ENCODE assay signal across 1 cellular context in the genomic region with DNA sequence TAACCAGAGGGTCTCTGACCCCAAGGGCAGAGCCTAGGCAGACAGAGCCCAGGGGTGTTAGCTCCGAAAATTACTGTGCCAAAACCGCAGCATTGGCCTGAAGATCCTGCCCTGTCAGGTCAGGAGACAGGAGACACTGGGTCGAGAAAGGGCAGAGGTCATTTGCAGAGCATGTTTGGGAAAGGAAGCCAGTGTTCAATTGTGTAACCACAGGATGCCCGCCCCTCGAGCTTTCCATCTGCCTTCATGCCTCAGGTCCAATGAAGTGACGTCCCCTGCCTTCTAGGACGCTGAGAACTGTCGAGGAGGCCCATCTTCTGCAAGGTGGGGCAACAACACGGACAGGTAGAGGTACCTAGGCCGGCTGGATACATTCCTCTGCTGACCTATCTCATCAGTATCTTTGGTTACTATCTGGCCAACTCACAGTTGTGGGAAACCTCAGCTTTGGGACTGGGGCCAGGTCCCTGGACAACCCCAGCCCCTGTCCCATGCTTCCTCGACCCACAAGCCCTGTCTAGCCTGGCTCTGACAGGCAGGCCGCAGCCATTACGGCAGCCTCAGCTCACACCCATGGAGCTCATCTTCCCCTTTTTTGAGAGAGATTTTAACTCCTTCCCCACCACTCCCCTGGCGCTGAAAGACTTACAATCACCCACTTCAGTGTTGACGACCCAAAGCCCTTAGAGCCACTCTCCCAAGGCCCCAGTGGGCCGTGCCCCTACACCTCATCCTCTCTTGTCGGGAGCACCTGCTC.
TF ChIP-seq lines count a peak whose summit lies in the region.

No MANE protein-coding gene starts in this region.

TF ChIP-seq in HepG2, 621 proteins besides CTCF, POLR2A, EP300 and RAD21 (continued from another document and continues in another):
- TF ChIP-seq PITX1 (CRISPR knock-in tag; IDR thresholded peaks at IDR 0.05) (peak; percentile 31; the same call in 1 of the 2 replicates), POLR2G (IDR thresholded peaks at IDR 0.05; ENCODE audit: low read depth, low read length) (no peak), CEBPZ (IDR thresholded peaks at IDR 0.05; ENCODE audit: low read length) (no peak), ZNF224 (CRISPR knock-in tag; IDR thresholded peaks at IDR 0.05) (no peak), ZNF484 (CRISPR knock-in tag; IDR thresholded peaks at IDR 0.05; ENCODE audit: borderline replicate concordance, low read depth) (no peak), CREB3 (CRISPR knock-in tag; IDR thresholded peaks at IDR 0.05) (no peak), ZBTB3 (CRISPR knock-in tag; IDR thresholded peaks at IDR 0.05; ENCODE audit: borderline replicate concordance, low read depth) (peak; percentile 34; the same call in 1 of the 2 replicates), ZNF331 (CRISPR knock-in tag; IDR thresholded peaks at IDR 0.05) (peak; percentile 71; the same call in 1 of the 2 replicates), ZNF577 (CRISPR knock-in tag; IDR thresholded peaks at IDR 0.05; ENCODE audit: borderline replicate concordance, low read depth) (no peak), PAX8 (CRISPR knock-in tag; IDR thresholded peaks at IDR 0.05; ENCODE audit: borderline replicate concordance) (no peak), ELF3 (CRISPR knock-in tag; IDR thresholded peaks at IDR 0.05) (peak; percentile 63; the same call in 1 of the 2 replicates), ZNF232 (CRISPR knock-in tag; IDR thresholded peaks at IDR 0.05; ENCODE audit: borderline replicate concordance) (no peak), HOMEZ (CRISPR knock-in tag; IDR thresholded peaks at IDR 0.05; ENCODE audit: low read depth) (0 out of 2 replicates have a peak, but pooled peaks have one; percentile 23), CREM (IDR thresholded peaks at IDR 0.05) (peak; percentile 46; the same call in 1 of the 2 replicates), CREM (CRISPR knock-in tag; IDR thresholded peaks at IDR 0.05) (no peak), ZNF644 (CRISPR knock-in tag; IDR thresholded peaks at IDR 0.05; ENCODE audit: low read depth) (0 out of 2 replicates have a peak, but pooled peaks have one; percentile 17), KDM5B (CRISPR knock-in tag; IDR thresholded peaks at IDR 0.05; ENCODE audit: borderline replicate concordance) (0 out of 2 replicates have a peak, but pooled peaks have one; percentile 21), HDAC1 (CRISPR knock-in tag; IDR thresholded peaks at IDR 0.05) (peak; percentile 51; the same call in 1 of the 2 replicates), ADNP (CRISPR knock-in tag; IDR thresholded peaks at IDR 0.05) (no peak), FIP1L1 (IDR thresholded peaks at IDR 0.05; ENCODE audit: borderline replicate concordance, insufficient read depth, low read depth, low read length) (no peak), FOXJ3 (CRISPR knock-in tag; IDR thresholded peaks at IDR 0.05; ENCODE audit: borderline replicate concordance) (no peak), SOX6 (IDR thresholded peaks at IDR 0.05) (no peak), SOX6 (CRISPR knock-in tag; IDR thresholded peaks at IDR 0.05) (peak; percentile 69), FOSL2 (CRISPR knock-in tag; IDR thresholded peaks at IDR 0.05) (peak; percentile 33; the same call in 1 of the 2 replicates), RARA (CRISPR knock-in tag; IDR thresholded peaks at IDR 0.05) (peak; percentile 97), FOXA3 (CRISPR knock-in tag; IDR thresholded peaks at IDR 0.05) (peak; percentile 49), YEATS2 (CRISPR knock-in tag; IDR thresholded peaks at IDR 0.05; ENCODE audit: borderline replicate concordance) (no peak), ZSCAN12 (CRISPR knock-in tag; IDR thresholded peaks at IDR 0.05) (no peak)
- TF ChIP-seq, protein P1, sequence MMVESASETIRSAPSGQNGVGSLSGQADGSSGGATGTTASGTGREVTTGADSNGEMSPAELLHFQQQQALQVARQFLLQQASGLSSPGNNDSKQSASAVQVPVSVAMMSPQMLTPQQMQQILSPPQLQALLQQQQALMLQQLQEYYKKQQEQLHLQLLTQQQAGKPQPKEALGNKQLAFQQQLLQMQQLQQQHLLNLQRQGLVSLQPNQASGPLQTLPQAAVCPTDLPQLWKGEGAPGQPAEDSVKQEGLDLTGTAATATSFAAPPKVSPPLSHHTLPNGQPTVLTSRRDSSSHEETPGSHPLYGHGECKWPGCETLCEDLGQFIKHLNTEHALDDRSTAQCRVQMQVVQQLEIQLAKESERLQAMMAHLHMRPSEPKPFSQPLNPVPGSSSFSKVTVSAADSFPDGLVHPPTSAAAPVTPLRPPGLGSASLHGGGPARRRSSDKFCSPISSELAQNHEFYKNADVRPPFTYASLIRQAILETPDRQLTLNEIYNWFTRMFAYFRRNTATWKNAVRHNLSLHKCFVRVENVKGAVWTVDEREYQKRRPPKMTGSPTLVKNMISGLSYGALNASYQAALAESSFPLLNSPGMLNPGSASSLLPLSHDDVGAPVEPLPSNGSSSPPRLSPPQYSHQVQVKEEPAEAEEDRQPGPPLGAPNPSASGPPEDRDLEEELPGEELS (CRISPR knock-in tag; IDR thresholded peaks at IDR 0.05), result peak; percentile 63; the same call in 1 of the 2 replicates
- TF ChIP-seq, protein P2, sequence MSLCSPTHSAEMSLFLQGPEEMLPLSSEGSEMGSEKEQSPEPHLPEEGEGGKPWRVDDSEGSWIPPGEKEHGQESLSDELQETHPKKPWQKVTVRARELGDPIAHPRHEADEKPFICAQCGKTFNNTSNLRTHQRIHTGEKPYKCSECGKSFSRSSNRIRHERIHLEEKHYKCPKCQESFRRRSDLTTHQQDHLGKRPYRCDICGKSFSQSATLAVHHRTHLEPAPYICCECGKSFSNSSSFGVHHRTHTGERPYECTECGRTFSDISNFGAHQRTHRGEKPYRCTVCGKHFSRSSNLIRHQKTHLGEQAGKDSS (CRISPR knock-in tag; IDR thresholded peaks at IDR 0.05; ENCODE audit: borderline replicate concordance, low read depth), result peak; percentile 50; the same call in 1 of the 2 replicates
- TF ChIP-seq, protein P3, sequence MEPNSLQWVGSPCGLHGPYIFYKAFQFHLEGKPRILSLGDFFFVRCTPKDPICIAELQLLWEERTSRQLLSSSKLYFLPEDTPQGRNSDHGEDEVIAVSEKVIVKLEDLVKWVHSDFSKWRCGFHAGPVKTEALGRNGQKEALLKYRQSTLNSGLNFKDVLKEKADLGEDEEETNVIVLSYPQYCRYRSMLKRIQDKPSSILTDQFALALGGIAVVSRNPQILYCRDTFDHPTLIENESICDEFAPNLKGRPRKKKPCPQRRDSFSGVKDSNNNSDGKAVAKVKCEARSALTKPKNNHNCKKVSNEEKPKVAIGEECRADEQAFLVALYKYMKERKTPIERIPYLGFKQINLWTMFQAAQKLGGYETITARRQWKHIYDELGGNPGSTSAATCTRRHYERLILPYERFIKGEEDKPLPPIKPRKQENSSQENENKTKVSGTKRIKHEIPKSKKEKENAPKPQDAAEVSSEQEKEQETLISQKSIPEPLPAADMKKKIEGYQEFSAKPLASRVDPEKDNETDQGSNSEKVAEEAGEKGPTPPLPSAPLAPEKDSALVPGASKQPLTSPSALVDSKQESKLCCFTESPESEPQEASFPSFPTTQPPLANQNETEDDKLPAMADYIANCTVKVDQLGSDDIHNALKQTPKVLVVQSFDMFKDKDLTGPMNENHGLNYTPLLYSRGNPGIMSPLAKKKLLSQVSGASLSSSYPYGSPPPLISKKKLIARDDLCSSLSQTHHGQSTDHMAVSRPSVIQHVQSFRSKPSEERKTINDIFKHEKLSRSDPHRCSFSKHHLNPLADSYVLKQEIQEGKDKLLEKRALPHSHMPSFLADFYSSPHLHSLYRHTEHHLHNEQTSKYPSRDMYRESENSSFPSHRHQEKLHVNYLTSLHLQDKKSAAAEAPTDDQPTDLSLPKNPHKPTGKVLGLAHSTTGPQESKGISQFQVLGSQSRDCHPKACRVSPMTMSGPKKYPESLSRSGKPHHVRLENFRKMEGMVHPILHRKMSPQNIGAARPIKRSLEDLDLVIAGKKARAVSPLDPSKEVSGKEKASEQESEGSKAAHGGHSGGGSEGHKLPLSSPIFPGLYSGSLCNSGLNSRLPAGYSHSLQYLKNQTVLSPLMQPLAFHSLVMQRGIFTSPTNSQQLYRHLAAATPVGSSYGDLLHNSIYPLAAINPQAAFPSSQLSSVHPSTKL (CRISPR knock-in tag; IDR thresholded peaks at IDR 0.05), result peak; percentile 72
- TF ChIP-seq, protein P4, sequence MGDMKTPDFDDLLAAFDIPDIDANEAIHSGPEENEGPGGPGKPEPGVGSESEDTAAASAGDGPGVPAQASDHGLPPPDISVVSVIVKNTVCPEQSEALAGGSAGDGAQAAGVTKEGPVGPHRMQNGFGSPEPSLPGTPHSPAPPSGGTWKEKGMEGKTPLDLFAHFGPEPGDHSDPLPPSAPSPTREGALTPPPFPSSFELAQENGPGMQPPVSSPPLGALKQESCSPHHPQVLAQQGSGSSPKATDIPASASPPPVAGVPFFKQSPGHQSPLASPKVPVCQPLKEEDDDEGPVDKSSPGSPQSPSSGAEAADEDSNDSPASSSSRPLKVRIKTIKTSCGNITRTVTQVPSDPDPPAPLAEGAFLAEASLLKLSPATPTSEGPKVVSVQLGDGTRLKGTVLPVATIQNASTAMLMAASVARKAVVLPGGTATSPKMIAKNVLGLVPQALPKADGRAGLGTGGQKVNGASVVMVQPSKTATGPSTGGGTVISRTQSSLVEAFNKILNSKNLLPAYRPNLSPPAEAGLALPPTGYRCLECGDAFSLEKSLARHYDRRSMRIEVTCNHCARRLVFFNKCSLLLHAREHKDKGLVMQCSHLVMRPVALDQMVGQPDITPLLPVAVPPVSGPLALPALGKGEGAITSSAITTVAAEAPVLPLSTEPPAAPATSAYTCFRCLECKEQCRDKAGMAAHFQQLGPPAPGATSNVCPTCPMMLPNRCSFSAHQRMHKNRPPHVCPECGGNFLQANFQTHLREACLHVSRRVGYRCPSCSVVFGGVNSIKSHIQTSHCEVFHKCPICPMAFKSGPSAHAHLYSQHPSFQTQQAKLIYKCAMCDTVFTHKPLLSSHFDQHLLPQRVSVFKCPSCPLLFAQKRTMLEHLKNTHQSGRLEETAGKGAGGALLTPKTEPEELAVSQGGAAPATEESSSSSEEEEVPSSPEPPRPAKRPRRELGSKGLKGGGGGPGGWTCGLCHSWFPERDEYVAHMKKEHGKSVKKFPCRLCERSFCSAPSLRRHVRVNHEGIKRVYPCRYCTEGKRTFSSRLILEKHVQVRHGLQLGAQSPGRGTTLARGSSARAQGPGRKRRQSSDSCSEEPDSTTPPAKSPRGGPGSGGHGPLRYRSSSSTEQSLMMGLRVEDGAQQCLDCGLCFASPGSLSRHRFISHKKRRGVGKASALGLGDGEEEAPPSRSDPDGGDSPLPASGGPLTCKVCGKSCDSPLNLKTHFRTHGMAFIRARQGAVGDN (CRISPR knock-in tag; IDR thresholded peaks at IDR 0.05), result peak; percentile 51
- TF ChIP-seq, protein P5, sequence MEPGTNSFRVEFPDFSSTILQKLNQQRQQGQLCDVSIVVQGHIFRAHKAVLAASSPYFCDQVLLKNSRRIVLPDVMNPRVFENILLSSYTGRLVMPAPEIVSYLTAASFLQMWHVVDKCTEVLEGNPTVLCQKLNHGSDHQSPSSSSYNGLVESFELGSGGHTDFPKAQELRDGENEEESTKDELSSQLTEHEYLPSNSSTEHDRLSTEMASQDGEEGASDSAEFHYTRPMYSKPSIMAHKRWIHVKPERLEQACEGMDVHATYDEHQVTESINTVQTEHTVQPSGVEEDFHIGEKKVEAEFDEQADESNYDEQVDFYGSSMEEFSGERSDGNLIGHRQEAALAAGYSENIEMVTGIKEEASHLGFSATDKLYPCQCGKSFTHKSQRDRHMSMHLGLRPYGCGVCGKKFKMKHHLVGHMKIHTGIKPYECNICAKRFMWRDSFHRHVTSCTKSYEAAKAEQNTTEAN (CRISPR knock-in tag; conservative IDR thresholded peaks at IDR 0.05), result no peak
